23 cellular contexts compared by ENCODE assay signal in genomic region chr1:54940027-54940426, GRCh38. TPM values are rescaled to one million over a fixed set of nuclear protein-coding genes. Genes with fewer than 3 reads are reported as not detected.
A peak's percentile ranks its signal among the peaks of the same experiment; 100 is the strongest.
DNase-seq lines count a peak whose midpoint lies in the region; ATAC-seq and TF ChIP-seq lines count a peak whose summit lies in the region.
"Had no signal": no experiment of that assay in that cellular context is flagged by ENCODE, and none has a peak within 500 bp of the region (broad histone marks: within the 10 kb centered on the region; RNA-seq: fewer than 3 reads in every experiment).

No MANE protein-coding gene starts in this region.

- no peaks in the 10 kb centered on the region for H3K27me3 ChIP-seq in A673 (replicated peaks; ENCODE audit: insufficient read depth, low read depth, low read length, poor library complexity)
- H3K27me3 ChIP-seq: BLaER1 treated with 17β-estradiol and CSF1 and Interleukin-3, amounts not matched to agents 10 nM and 100 nM; esophagus squamous epithelium; uterus had no signal

- ATAC-seq in left colon (peak; percentile 81), T-cell (replicated peaks in 1 of 4) (no peak), natural killer cell (no peak)

- intact Hi-C loops in A673 (cut with micrococcal nuclease; ENCODE audit: unreplicated experiment) (loop anchor here (10.0 kb wide), 1 partner anchor 335 kb away; no protein-coding TSS in a partner anchor), left colon (cut with DNase I, micrococcal nuclease) (no loop called here), posterior vena cava (cut with DNase I) (no loop called here), natural killer cell (cut with micrococcal nuclease) (loop anchor here (10.0 kb wide), 1 partner anchor 1645 kb away; no protein-coding TSS in a partner anchor)

- H3K27me3 Mint-ChIP-seq in chondrocyte (ENCODE audit: low read depth) = no peaks in the 10 kb centered on the region
- H3K27me3 Mint-ChIP-seq in T-cell = peaks cover 11 to 14% of the 10 kb centered on the region in 2 donors
- peaks cover 17 to 23% of the 10 kb centered on the region in 2 donors for H3K27me3 Mint-ChIP-seq in natural killer cell (ENCODE audit: low read depth in 2 of 2)

- BruUV-seq in A673 (replicated peaks; lab: Mats Ljungman, UMichigan) = no TSS peak

- H3K36me3 Mint-ChIP-seq in chondrocyte (ENCODE audit: low read depth) (no peaks in the 10 kb centered on the region), T-cell (no peaks in the 10 kb centered on the region), natural killer cell (no peaks in the 10 kb centered on the region)

- no peaks in the 10 kb centered on the region for H3K36me3 ChIP-seq in A673 (ENCODE audit: insufficient read depth, low read length, poor library complexity, severe bottlenecking)
- H3K36me3 ChIP-seq: BLaER1 treated with 17β-estradiol and CSF1 and Interleukin-3, amounts not matched to agents 10 nM and 100 nM; esophagus squamous epithelium; left ventricle myocardium inferior; neutrophil; uterus had no signal

- H3K4me1 Mint-ChIP-seq in chondrocyte (ENCODE audit: low read depth) (peaks cover 48% of the 10 kb centered on the region), T-cell (peaks cover 13 to 19% (median 18%) of the 10 kb centered on the region in 3 donors), natural killer cell (peaks cover 3 to 4% of the 10 kb centered on the region in 2 donors)

- H3K4me1 ChIP-seq in A673 (ENCODE audit: insufficient read depth, low read length, poor library complexity, severe bottlenecking) = peaks cover 27% of the 10 kb centered on the region
- H3K4me1 ChIP-seq: uterus had no signal

- CTCF ChIA-PET in A673 (lab: Charles Lee) (interaction anchor here (0.5 to 1.6 kb wide), 2 partner anchors 82 to 451 kb away, joined by 6 to 7 read pairs; no protein-coding TSS in a partner anchor), T-cell (lab: Charles Lee) (interaction anchor here (0.7 to 1.5 kb wide), 2 partner anchors 10 to 53 kb away, joined by 3 to 6 read pairs; partner anchors contain the start of gene DHCR24 (in 1 of the 2))

- DNase-seq in A673 (ENCODE audit: low spot score) (peak; percentile 72), LHCN-M2 (ENCODE audit: low read depth) (peak; percentile 35), chondrocyte (ENCODE audit: low spot score) (no peak), left colon (no peak), NCI-H1694 (lab: John Stamatoyannopoulos, UW) (no peak), T-cell (no peak), posterior vena cava (ENCODE audit: low spot score) (no peak), natural killer cell (no peak)
- DNase-seq: activated CD4-positive, alpha-beta memory T cell treated with anti-CD3 and anti-CD28 coated beads, Interleukin-2, amount 10 ng/mL, durations not matched to agents 7 days and 5 days; anterior cingulate cortex; effector CD8-positive, alpha-beta T cell; esophagus squamous epithelium; glutamatergic neuron; left ventricle myocardium inferior; NCI-H1694 treated with DMSO at 0.1 percent for 48 hours; NCI-H2227 treated with DMSO at 0.1 percent for 48 hours; SIG-M5; uterus had no signal

- no peak overlapping the region for H3K27ac ChIP-seq in A673 (ENCODE audit: low read depth, low read length, poor library complexity, severe bottlenecking)
- H3K27ac ChIP-seq: BLaER1 treated with 17β-estradiol and CSF1 and Interleukin-3, amounts not matched to agents 10 nM and 100 nM; esophagus squamous epithelium; left ventricle myocardium inferior; neutrophil; uterus had no signal

- no peak for TF ChIP-seq CTCF in A673 (conservative IDR thresholded peaks at IDR 0.05; ENCODE audit: low read depth, low read length)
- TF ChIP-seq CTCF in chondrocyte (IDR thresholded peaks at IDR 0.05) = no peak
- TF ChIP-seq CTCF in natural killer cell (IDR thresholded peaks at IDR 0.05) = no peak

- H3K9me3 Mint-ChIP-seq in chondrocyte (ENCODE audit: low read depth) = no peaks in the 10 kb centered on the region
- H3K9me3 Mint-ChIP-seq in T-cell = no peaks in the 10 kb centered on the region
- H3K9me3 Mint-ChIP-seq in natural killer cell = no peaks in the 10 kb centered on the region
- H3K9me3 Mint-ChIP-seq: activated CD4-positive, alpha-beta memory T cell treated with anti-CD3 and anti-CD28 coated beads, Interleukin-2, amount 10 ng/mL, durations not matched to agents 7 days and 5 days; T-helper 2 cell treated with Interferon-gamma antibody and Interleukin-4, amounts not matched to agents 5 μg/mL and 100 μg/mL, for 36 hours had no signal

- H3K27ac Mint-ChIP-seq in chondrocyte (ENCODE audit: unreplicated experiment) (peak overlapping the region; percentile 41), T-cell (no peak overlapping the region), natural killer cell (no peak overlapping the region)
- H3K27ac Mint-ChIP-seq: activated CD4-positive, alpha-beta memory T cell treated with anti-CD3 and anti-CD28 coated beads, Interleukin-2, amount 10 ng/mL, durations not matched to agents 7 days and 5 days; T-helper 2 cell treated with Interferon-gamma antibody and Interleukin-4, amounts not matched to agents 5 μg/mL and 100 μg/mL, for 36 hours had no signal

- no peaks in the 10 kb centered on the region for H3K9me3 ChIP-seq in A673 (ENCODE audit: low read depth, low read length, poor library complexity, severe bottlenecking)
- H3K9me3 ChIP-seq: esophagus squamous epithelium, left ventricle myocardium inferior, neutrophil, uterus had no signal

- POLR2A ChIA-PET in A673 (lab: Charles Lee; ENCODE audit: low non-redundant PET) (no interaction called here), T-cell (lab: Charles Lee) (no interaction called here)

- H3K4me3 Mint-ChIP-seq in chondrocyte (ENCODE audit: unreplicated experiment) (no peak overlapping the region), T-cell (no peak overlapping the region), natural killer cell (no peak overlapping the region)
- H3K4me3 Mint-ChIP-seq: activated CD4-positive, alpha-beta memory T cell treated with anti-CD3 and anti-CD28 coated beads, Interleukin-2, amount 10 ng/mL, durations not matched to agents 7 days and 5 days; T-helper 2 cell treated with Interferon-gamma antibody and Interleukin-4, amounts not matched to agents 5 μg/mL and 100 μg/mL, for 36 hours had no signal

- no peak overlapping the region for H3K4me3 ChIP-seq in A673 (ENCODE audit: low read depth, low read length, poor library complexity, severe bottlenecking)
- H3K4me3 ChIP-seq: BLaER1 treated with 17β-estradiol and CSF1 and Interleukin-3, amounts not matched to agents 10 nM and 100 nM; esophagus squamous epithelium; left ventricle myocardium inferior; uterus had no signal

RNA-seq across cellular contexts. Expression of gene TMEM61, which starts 40.4 kb away (rescaled TPM):
- total RNA-seq in A673 (2021) = not detected in 2 replicates
- total RNA-seq in LHCN-M2 (2014; rRNA removed) = not detected in 2 replicates
- polyA plus RNA-seq in LHCN-M2 (2012) = not detected
- not detected in 3 replicates for total RNA-seq in chondrocyte
- total RNA-seq in left colon = 10 to 100 TPM; 12.2 to 19.8 TPM
- total RNA-seq in T-cell = not detected
- 10 to 100 TPM in 1 of 2 donors, 1 to 10 TPM in 1; 3.0 to 11.0 TPM for total RNA-seq in posterior vena cava
- total RNA-seq in natural killer cell = not detected
- total RNA-seq: activated CD4-positive, alpha-beta memory T cell treated with anti-CD3 and anti-CD28 coated beads, Interleukin-2, amount 10 ng/mL, durations not matched to agents 7 days and 5 days; G401; left ventricle myocardium inferior; mononuclear cell had no signal

RNA-seq across cellular contexts. Expression of gene DHCR24, which starts 53.0 kb away (rescaled TPM):
- total RNA-seq in A673 (2021) = 245 and 273 TPM in 2 replicates
- 45.1 and 54.8 TPM in 2 replicates for total RNA-seq in LHCN-M2 (2014; rRNA removed)
- 80.7 TPM for polyA plus RNA-seq in LHCN-M2 (2012)
- 120 to 129 TPM (median 124 TPM) in 3 replicates for total RNA-seq in chondrocyte
- 100 to 1,000 TPM; 217 to 298 TPM for total RNA-seq in left colon
- 10 to 100 TPM in 3 of 5 donors, 1 to 10 TPM in 2; 4.5 to 19.9 (median 10.7) TPM for total RNA-seq in T-cell
- 10 to 100 TPM in 1 of 2 donors, 1 to 10 TPM in 1; 8.0 to 27.1 TPM for total RNA-seq in posterior vena cava
- 10 to 100 TPM in 2 of 3 donors, 1 to 10 TPM in 1; 8.7 to 17.2 (median 10.4) TPM for total RNA-seq in natural killer cell

RNA-seq across cellular contexts. Expression of gene BSND, which starts 58.7 kb away (rescaled TPM):
- total RNA-seq in A673 (2021) (not detected in 2 replicates), LHCN-M2 (2014; rRNA removed) (not detected in 2 replicates), chondrocyte (not detected in 3 replicates), left colon (not detected), T-cell (not detected), posterior vena cava (not detected), natural killer cell (not detected)
- not detected for polyA plus RNA-seq in LHCN-M2 (2012)
- total RNA-seq: esophagus squamous epithelium, G401, left ventricle myocardium inferior, mononuclear cell, uterus had no signal

Comparison
In these comparisons a context has a peak if more than half of its experiments do, and no peak if none do; other contexts are left out.
1. DNase-seq: peak in A673 (single experiment) and LHCN-M2 (single experiment); none in chondrocyte (single experiment), left colon (0 of 2), NCI-H1694 (single experiment), T-cell (0 of 34), posterior vena cava (single experiment) and natural killer cell (single experiment).
2. intact Hi-C loops: an anchor here in A673 (10.0 kb wide) and natural killer cell (10.0 kb wide); none called in left colon and posterior vena cava.